8 cellular contexts compared by ENCODE assay signal in the genomic region with DNA sequence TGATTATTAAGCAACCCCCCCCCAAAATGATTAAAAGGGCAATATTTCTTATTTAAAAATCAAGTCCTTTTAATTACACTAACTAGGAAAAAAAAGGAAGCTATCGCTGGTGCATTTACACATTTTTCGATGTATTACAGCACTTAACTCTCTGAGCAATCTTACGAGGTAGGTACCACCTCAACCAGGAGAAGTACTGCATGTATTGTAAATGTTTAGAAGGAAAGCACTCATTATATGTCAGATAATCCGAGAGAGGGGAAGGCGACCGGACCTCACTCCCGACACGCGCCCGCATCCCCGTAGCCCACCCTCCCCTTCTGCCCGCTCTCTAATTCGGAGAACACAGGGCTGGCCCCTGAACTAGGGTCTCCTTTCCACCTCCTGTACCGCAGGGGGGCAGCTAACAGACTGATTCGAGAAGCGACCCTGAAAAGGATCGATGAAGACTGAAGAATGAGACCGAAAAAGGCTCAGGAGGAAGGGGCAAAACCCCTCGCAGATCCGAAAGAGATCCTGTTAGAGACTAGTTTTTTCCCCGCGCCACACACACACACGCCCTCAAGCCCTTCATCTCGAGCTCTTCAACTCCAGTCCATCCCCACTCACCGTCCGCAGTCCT. TPM values are rescaled to one million over a fixed set of nuclear protein-coding genes. Genes with fewer than 3 reads are reported as not detected.
A peak's percentile ranks its signal among the peaks of the same experiment; 100 is the strongest.
DNase-seq lines count a peak whose midpoint lies in the region; ATAC-seq, FAIRE-seq and TF ChIP-seq lines count a peak whose summit lies in the region.

No MANE protein-coding gene starts in this region.

- peak overlapping the region; percentile 89 for H3K9ac ChIP-seq in SK-N-MC (ENCODE audit: insufficient read length)
- H3K9ac ChIP-seq in skeletal muscle tissue (ENCODE audit: low read depth in 1 of 3, low read length in 3 of 3): peak overlapping the region; percentile 87 to 91 (median 91)

- ATAC-seq in left lobe of liver: no peak

- H3K27ac ChIP-seq in HEK293 (ENCODE audit: extremely low read depth, low read depth, low read length): peak overlapping the region; percentile 77
- no peak overlapping the region for H3K27ac ChIP-seq in SK-N-MC
- peak overlapping the region; percentile 92 for H3K27ac ChIP-seq in skeletal muscle tissue (ENCODE audit: low read depth, low read length)

- TF ChIP-seq CTCF in HEK293 (tag by site-specific recombination; IDR thresholded peaks at IDR 0.05) (no peak), glutamatergic neuron (IDR thresholded peaks at IDR 0.05; ENCODE audit: partially characterized antibody, unreplicated experiment) (no peak)

- TF ChIP-seq POLR2A in GM12891 (IDR thresholded peaks at IDR 0.05; ENCODE audit: low read depth, low read length): peak; percentile 93

- H3K9me3 ChIP-seq in HEK293 (ENCODE audit: control insufficient read depth, insufficient read depth, low read depth, low read length): no peaks in the 10 kb centered on the region
- no peaks in the 10 kb centered on the region for H3K9me3 ChIP-seq in SK-N-MC (ENCODE audit: low read depth, low read length)
- no peaks in the 10 kb centered on the region for H3K9me3 ChIP-seq in skeletal muscle tissue (ENCODE audit: control insufficient read depth in 3 of 3, low read length in 3 of 3)

- H3K4me1 ChIP-seq in HEK293 (ENCODE audit: control insufficient read depth, insufficient read depth, low read length) (no peaks in the 10 kb centered on the region), skeletal muscle tissue (ENCODE audit: control insufficient read depth in 3 of 3, insufficient read depth in 3 of 3, low read length in 3 of 3) (peaks cover 14 to 23% (median 15%) of the 10 kb centered on the region in 3 donors)

- H3K4me1 Mint-ChIP-seq in glutamatergic neuron (ENCODE audit: low read depth, unreplicated experiment): peaks cover 9% of the 10 kb centered on the region

- peaks cover 6% of the 10 kb centered on the region for H3K9me3 Mint-ChIP-seq in glutamatergic neuron (ENCODE audit: unreplicated experiment)

- peak overlapping the region; percentile 85 for H3K4me3 ChIP-seq in HEK293 (ENCODE audit: low read depth, low read length)
- H3K4me3 ChIP-seq in SK-N-MC: peak overlapping the region; percentile 91
- H3K4me3 ChIP-seq in skeletal muscle tissue (ENCODE audit: low read length in 3 of 3): peak overlapping the region; percentile 93 to 99 (median 98)

- H3K27ac Mint-ChIP-seq in glutamatergic neuron (ENCODE audit: unreplicated experiment): peak overlapping the region; percentile 97

- CTCF ChIA-PET in HEK293 (lab: Yijun Ruan, JAX): interaction anchor here (0.6 to 1.5 kb wide), 6 partner anchors 12 to 501 kb away, joined by 3 to 5 read pairs (median 4); no protein-coding TSS in a partner anchor

- H3K36me3 Mint-ChIP-seq in glutamatergic neuron (ENCODE audit: unreplicated experiment): no peaks in the 10 kb centered on the region

- H3K27me3 Mint-ChIP-seq in glutamatergic neuron (ENCODE audit: unreplicated experiment): peaks cover 3% of the 10 kb centered on the region

- POLR2A ChIA-PET in HEK293 (lab: Yijun Ruan, JAX): interaction anchor here (0.6 to 1.7 kb wide), 11 partner anchors 9 to 835 kb away, joined by 3 to 7 read pairs (median 4); a partner anchor contains a TSS

- H3K36me3 ChIP-seq in HEK293 (ENCODE audit: control insufficient read depth in 2 of 2, insufficient read depth in 1 of 2, low read length in 2 of 2) (peaks cover 11 to 56% of the 10 kb centered on the region in 2 experiments), SK-N-MC (ENCODE audit: insufficient read depth, low read length) (peaks cover 58% of the 10 kb centered on the region), skeletal muscle tissue (ENCODE audit: control insufficient read depth in 3 of 3, insufficient read depth in 3 of 3, low read length in 3 of 3) (peaks cover 10 to 22% (median 13%) of the 10 kb centered on the region in 3 donors)

- H3K27me3 ChIP-seq in skeletal muscle tissue (ENCODE audit: control insufficient read depth in 3 of 3, insufficient read depth in 3 of 3, low read length in 3 of 3): no peaks in the 10 kb centered on the region

- H3K4me3 Mint-ChIP-seq in glutamatergic neuron (ENCODE audit: unreplicated experiment): peak overlapping the region; percentile 100

- no peak for DNase-seq in GM12891 (ENCODE audit: insufficient read length, low spot score)
- no peak for DNase-seq in SK-N-MC (ENCODE audit: low read depth, low spot score)
- DNase-seq in glutamatergic neuron: peak; percentile 54
- DNase-seq in NCI-H2107 (lab: John Stamatoyannopoulos, UW): no peak
- no peak for DNase-seq in left lobe of liver (ENCODE audit: low spot score)
- DNase-seq in T-helper 9 cell: no peak

- FAIRE-seq in GM12891 (lab: Jason Lieb, UNC): no peak

TF ChIP-seq in GM12891, 5 proteins besides CTCF, POLR2A, EP300 and RAD21:
- TF ChIP-seq TAF1 (IDR thresholded peaks at IDR 0.05; ENCODE audit: low read depth, low read length) (no peak), PAX5 (IDR thresholded peaks at IDR 0.05; ENCODE audit: insufficient read depth, low read length, severe bottlenecking) (no peak), POLR2AphosphoS5 (IDR thresholded peaks at IDR 0.05; ENCODE audit: low read depth, low read length) (peak; percentile 94), POU2F2 (IDR thresholded peaks at IDR 0.05; ENCODE audit: low read depth, low read length) (no peak), SPI1 (IDR thresholded peaks at IDR 0.05; ENCODE audit: low read depth, low read length) (no peak)

TF ChIP-seq in HEK293, 187 proteins besides CTCF, POLR2A, EP300 and RAD21 (continues in another document):
- TF ChIP-seq, protein P1, sequence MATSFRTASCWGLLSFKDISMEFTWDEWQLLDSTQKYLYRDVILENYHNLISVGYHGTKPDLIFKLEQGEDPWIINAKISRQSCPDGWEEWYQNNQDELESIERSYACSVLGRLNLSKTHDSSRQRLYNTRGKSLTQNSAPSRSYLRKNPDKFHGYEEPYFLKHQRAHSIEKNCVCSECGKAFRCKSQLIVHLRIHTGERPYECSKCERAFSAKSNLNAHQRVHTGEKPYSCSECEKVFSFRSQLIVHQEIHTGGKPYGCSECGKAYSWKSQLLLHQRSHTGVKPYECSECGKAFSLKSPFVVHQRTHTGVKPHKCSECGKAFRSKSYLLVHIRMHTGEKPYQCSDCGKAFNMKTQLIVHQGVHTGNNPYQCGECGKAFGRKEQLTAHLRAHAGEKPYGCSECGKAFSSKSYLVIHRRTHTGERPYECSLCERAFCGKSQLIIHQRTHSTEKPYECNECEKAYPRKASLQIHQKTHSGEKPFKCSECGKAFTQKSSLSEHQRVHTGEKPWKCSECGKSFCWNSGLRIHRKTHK (tag by site-specific recombination; IDR thresholded peaks at IDR 0.05): no peak
- TF ChIP-seq ZNF571 (tag by site-specific recombination; IDR thresholded peaks at IDR 0.05): no peak
- TF ChIP-seq HOXD13 (CRISPR knock-in tag; IDR thresholded peaks at IDR 0.05; ENCODE audit: borderline replicate concordance): no peak
- no peak for TF ChIP-seq ZNF146 (tag by site-specific recombination; IDR thresholded peaks at IDR 0.05)
- TF ChIP-seq ZNF174 (tag by site-specific recombination; IDR thresholded peaks at IDR 0.05): no peak
- TF ChIP-seq KLF8 (tag by site-specific recombination; IDR thresholded peaks at IDR 0.05): 0 out of 2 replicates have a peak, but pooled peaks have one; percentile 45
- no peak for TF ChIP-seq ZNF600 (tag by site-specific recombination; IDR thresholded peaks at IDR 0.05)
- TF ChIP-seq GLIS1 (tag by site-specific recombination; IDR thresholded peaks at IDR 0.05): peak; percentile 28; the same call in 1 of the 2 replicates
- no peak for TF ChIP-seq ZNF830 (tag by site-specific recombination; IDR thresholded peaks at IDR 0.05; ENCODE audit: low read depth)
- TF ChIP-seq ZNF48 (tag by site-specific recombination; IDR thresholded peaks at IDR 0.05): no peak
- no peak for TF ChIP-seq ZNF747 (tag by site-specific recombination; IDR thresholded peaks at IDR 0.05)
- peak; percentile 87; the same call in 1 of the 2 replicates for TF ChIP-seq ZBTB17 (tag by site-specific recombination; IDR thresholded peaks at IDR 0.05)
- TF ChIP-seq, protein P2, sequence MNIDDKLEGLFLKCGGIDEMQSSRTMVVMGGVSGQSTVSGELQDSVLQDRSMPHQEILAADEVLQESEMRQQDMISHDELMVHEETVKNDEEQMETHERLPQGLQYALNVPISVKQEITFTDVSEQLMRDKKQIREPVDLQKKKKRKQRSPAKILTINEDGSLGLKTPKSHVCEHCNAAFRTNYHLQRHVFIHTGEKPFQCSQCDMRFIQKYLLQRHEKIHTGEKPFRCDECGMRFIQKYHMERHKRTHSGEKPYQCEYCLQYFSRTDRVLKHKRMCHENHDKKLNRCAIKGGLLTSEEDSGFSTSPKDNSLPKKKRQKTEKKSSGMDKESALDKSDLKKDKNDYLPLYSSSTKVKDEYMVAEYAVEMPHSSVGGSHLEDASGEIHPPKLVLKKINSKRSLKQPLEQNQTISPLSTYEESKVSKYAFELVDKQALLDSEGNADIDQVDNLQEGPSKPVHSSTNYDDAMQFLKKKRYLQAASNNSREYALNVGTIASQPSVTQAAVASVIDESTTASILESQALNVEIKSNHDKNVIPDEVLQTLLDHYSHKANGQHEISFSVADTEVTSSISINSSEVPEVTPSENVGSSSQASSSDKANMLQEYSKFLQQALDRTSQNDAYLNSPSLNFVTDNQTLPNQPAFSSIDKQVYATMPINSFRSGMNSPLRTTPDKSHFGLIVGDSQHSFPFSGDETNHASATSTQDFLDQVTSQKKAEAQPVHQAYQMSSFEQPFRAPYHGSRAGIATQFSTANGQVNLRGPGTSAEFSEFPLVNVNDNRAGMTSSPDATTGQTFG (tag by site-specific recombination; IDR thresholded peaks at IDR 0.05; ENCODE audit: borderline replicate concordance): no peak
- TF ChIP-seq ZNF366 (tag by site-specific recombination; conservative IDR thresholded peaks at IDR 0.05): no peak

RNA-seq across cellular contexts. Expression of a gene that starts 0.3 kb away (rescaled TPM):
- 11.8 TPM for polyA plus RNA-seq in GM12891 (2012; ENCODE audit: low read depth, missing spikeins)
- total RNA-seq in glutamatergic neuron (ENCODE audit: unreplicated experiment) (16.1 TPM), skeletal muscle tissue (5.7 TPM), left lobe of liver (4.2 TPM)

RNA-seq across cellular contexts. Expression of a gene that starts 0.4 kb away (rescaled TPM):
- polyA plus RNA-seq in GM12891 (2012; ENCODE audit: low read depth, missing spikeins): 24.5 TPM
- total RNA-seq in glutamatergic neuron (ENCODE audit: unreplicated experiment): 51.2 TPM
- total RNA-seq in skeletal muscle tissue: 16.7 TPM
- 12.4 TPM for total RNA-seq in left lobe of liver
